ENCODE assay signal across 8 cellular contexts in genomic region chr17:76383645-76384221, GRCh38. TPM values are rescaled to one million over a fixed set of nuclear protein-coding genes. Genes with fewer than 3 reads are reported as not detected.
DNase-seq lines count a peak whose midpoint lies in the region; ATAC-seq, FAIRE-seq and TF ChIP-seq lines count a peak whose summit lies in the region.

No MANE protein-coding gene starts in this region.

- FAIRE-seq in endothelial cell of umbilical vein (lab: Jason Lieb, UNC): peak; percentile 59

- peak overlapping the region; percentile 99 for H3K4me2 ChIP-seq in KMS-11
- peak overlapping the region; percentile 67 for H3K4me2 ChIP-seq in endothelial cell of umbilical vein (ENCODE audit: insufficient read depth, low read length)

- no peak; the same call in 1 of the 2 replicates for TF ChIP-seq CTCF in KMS-11 (conservative IDR thresholded peaks at IDR 0.05; ENCODE audit: low read depth, low read length)
- TF ChIP-seq CTCF in endothelial cell of umbilical vein (IDR thresholded peaks at IDR 0.05; ENCODE audit: extremely low read depth in 1 of 2, insufficient read depth in 1 of 2, low read depth in 1 of 2, low read length in 2 of 2): peak in 1 of 2 donors; percentile 36

- H3K9ac ChIP-seq in KMS-11: peak overlapping the region; percentile 33; the same call in 1 of the 2 replicates
- peak overlapping the region; percentile 97 for H3K9ac ChIP-seq in endothelial cell of umbilical vein (replicated peaks; ENCODE audit: extremely low read depth, insufficient read depth, low read length)

- intact Hi-C loops in endothelial cell of umbilical vein (cut with micrococcal nuclease): loop anchor here (2.0 kb wide), 1 partner anchor 69 kb away; no protein-coding TSS in a partner anchor

- H3K79me2 ChIP-seq in KMS-11 (ENCODE audit: insufficient read depth, low read depth): no peaks in the 10 kb centered on the region
- H3K79me2 ChIP-seq in endothelial cell of umbilical vein (ENCODE audit: control insufficient read depth, insufficient read depth, low read length): peaks cover 37% of the 10 kb centered on the region

- CTCF ChIA-PET in endothelial cell of umbilical vein (lab: Charles Lee): interaction anchor here (3.1 to 8.1 kb wide), 6 partner anchors 13 to 80 kb away, joined by 10 to 106 read pairs (median 51); partner anchors contain the start of gene PRPSAP1

- no peaks in the 10 kb centered on the region for H3K9me1 ChIP-seq in endothelial cell of umbilical vein (replicated peaks; ENCODE audit: control insufficient read depth, extremely low read depth, insufficient read depth, low read length)

- H3K9me3 ChIP-seq in endothelial cell of umbilical vein (replicated peaks; ENCODE audit: control insufficient read depth, insufficient read depth, low read length) (no peaks in the 10 kb centered on the region), muscle layer of duodenum (ENCODE audit: control insufficient read depth in 1 of 2, low read length in 2 of 2) (no peaks in the 10 kb centered on the region), thymus (ENCODE audit: control insufficient read depth) (no peaks in the 10 kb centered on the region)

- H3K27ac ChIP-seq in KMS-11 (0 out of 2 replicates have a peak overlapping the region, but pooled peaks have one; percentile 1), endothelial cell of umbilical vein (ENCODE audit: insufficient read depth, low read depth, low read length) (peak overlapping the region; percentile 97), muscle layer of duodenum (ENCODE audit: low read length) (peak overlapping the region; percentile 21), thymus (ENCODE audit: low read depth) (peak overlapping the region; percentile 71)

- no peak overlapping the region for H3K4me3 ChIP-seq in KMS-11 (IDR thresholded peaks at IDR 0.05; ENCODE audit: insufficient read depth, low read depth, low read length)
- H3K4me3 ChIP-seq in endothelial cell of umbilical vein (replicated peaks in 1 of 3; ENCODE audit: insufficient read depth in 1 of 3, low read depth in 1 of 3, low read length in 3 of 3): peak overlapping the region; percentile 54 to 82 (median 65)
- H3K4me3 ChIP-seq in muscle layer of duodenum (ENCODE audit: low read depth in 1 of 2, low read length in 2 of 2): peak overlapping the region; percentile 59 to 73
- peak overlapping the region; percentile 63 for H3K4me3 ChIP-seq in thymus (ENCODE audit: low read length)

- peak; percentile 6 for ATAC-seq in GM19025 (IDR thresholded peaks at IDR 0.05; ENCODE audit: low read depth, unreplicated experiment)

- H3K4me1 ChIP-seq in KMS-11 (ENCODE audit: low read depth, poor library complexity, severe bottlenecking): peaks cover 17% of the 10 kb centered on the region
- peaks cover 27% of the 10 kb centered on the region for H3K4me1 ChIP-seq in endothelial cell of umbilical vein (ENCODE audit: control insufficient read depth, extremely low read depth, insufficient read depth, low read length)
- H3K4me1 ChIP-seq in muscle layer of duodenum (ENCODE audit: control insufficient read depth in 1 of 2, insufficient read depth in 2 of 2, low read length in 2 of 2): peaks cover 0 to 34% of the 10 kb centered on the region in 2 donors
- peaks cover 23% of the 10 kb centered on the region for H3K4me1 ChIP-seq in thymus (ENCODE audit: control insufficient read depth, insufficient read depth, low read length)

- WGBS in thymus: under 1% methylated on average over 58 of the region's 58 CpGs

- TF ChIP-seq POLR2A in endothelial cell of umbilical vein (IDR thresholded peaks at IDR 0.05; ENCODE audit: low read depth, low read length): no peak

- H3K27me3 ChIP-seq in KMS-11 (ENCODE audit: insufficient read depth, low read depth) (peaks cover 19% of the 10 kb centered on the region), endothelial cell of umbilical vein (ENCODE audit: control insufficient read depth in 2 of 2, insufficient read depth in 2 of 2, low read length in 2 of 2) (no peaks in the 10 kb centered on the region), muscle layer of duodenum (ENCODE audit: low read depth, low read length) (peaks cover 5% of the 10 kb centered on the region), thymus (ENCODE audit: control insufficient read depth, insufficient read depth) (peaks cover 44% of the 10 kb centered on the region)

- H3K36me3 ChIP-seq in KMS-11 (ENCODE audit: insufficient read depth) (no peaks in the 10 kb centered on the region), endothelial cell of umbilical vein (ENCODE audit: control insufficient read depth in 2 of 2, extremely low read depth in 1 of 2, insufficient read depth in 2 of 2, low read length in 2 of 2) (no peaks in the 10 kb centered on the region), muscle layer of duodenum (ENCODE audit: control insufficient read depth in 1 of 2, insufficient read depth in 2 of 2, low read length in 2 of 2) (peaks cover 0 to 5% of the 10 kb centered on the region in 2 donors), thymus (ENCODE audit: control insufficient read depth, insufficient read depth) (no peaks in the 10 kb centered on the region)

- peak overlapping the region; percentile 84 for H2AFZ ChIP-seq in KMS-11 (ENCODE audit: low read depth)
- peak overlapping the region; percentile 26 for H2AFZ ChIP-seq in endothelial cell of umbilical vein (ENCODE audit: low read depth, low read length)

- H4K20me1 ChIP-seq in KMS-11 (ENCODE audit: insufficient read depth) (no peaks in the 10 kb centered on the region), endothelial cell of umbilical vein (replicated peaks; ENCODE audit: control insufficient read depth, extremely low read depth, insufficient read depth, low read length) (no peaks in the 10 kb centered on the region)

- dilution Hi-C loops in endothelial cell of umbilical vein (cut with MboI; ENCODE audit: extremely low pct_ligation_motif_present, low sequenced_read_pairs): no loop called here

- POLR2A ChIA-PET in endothelial cell of umbilical vein (lab: Charles Lee): interaction anchor here (0.6 to 3.1 kb wide), 2 partner anchors 30 to 403 kb away, joined by 4 to 10 read pairs; partner anchors contain the start of gene PRPSAP1

- TSS peak; percentile 25 for BruUV-seq in endothelial cell of umbilical vein (replicated peaks; lab: Mats Ljungman, UMichigan)

- peak; percentile 60 for DNase-seq in AG20443 (ENCODE audit: low spot score)
- DNase-seq in activated CD4-positive, alpha-beta T cell treated with anti-CD3 and anti-CD28 coated beads, Interleukin-2, amount 50 U/mL, for 48 hours: peak; percentile 59 to 66
- peak; percentile 68 for DNase-seq in endothelial cell of umbilical vein (ENCODE audit: low read depth, low spot score)
- no peak for DNase-seq in NCI-H446 treated with DMSO at 0.1 percent for 48 hours (lab: John Stamatoyannopoulos, UW)

TF ChIP-seq in endothelial cell of umbilical vein, 7 proteins besides CTCF, POLR2A, EP300 and RAD21:
- TF ChIP-seq FOS (IDR thresholded peaks at IDR 0.05; ENCODE audit: borderline replicate concordance, insufficient read depth, low read length): no peak
- no peak for TF ChIP-seq GATA2 (IDR thresholded peaks at IDR 0.05; ENCODE audit: insufficient read depth, insufficient read length, low read depth, low read length)
- no peak for TF ChIP-seq JUN (IDR thresholded peaks at IDR 0.05; ENCODE audit: borderline replicate concordance, insufficient read depth, insufficient read length, low read depth)
- no peak for TF ChIP-seq MAX (IDR thresholded peaks at IDR 0.05; ENCODE audit: insufficient read depth, insufficient read length)
- no peak for TF ChIP-seq MYC (IDR thresholded peaks at IDR 0.05; ENCODE audit: low read depth, low read length)
- TF ChIP-seq POLR2AphosphoS5 (IDR thresholded peaks at IDR 0.05; ENCODE audit: insufficient read depth, low read depth, low read length): no peak
- TF ChIP-seq EZH2 (IDR thresholded peaks at IDR 0.05; ENCODE audit: borderline replicate concordance, low read depth, low read length, severe bottlenecking): no peak

RNA-seq across cellular contexts. Expression of gene SPHK1, which starts 0.7 kb away (rescaled TPM):
- total RNA-seq in endothelial cell of umbilical vein: 70.7 and 85.6 TPM in 2 replicates
- polyA plus RNA-seq in endothelial cell of umbilical vein (97.4 and 97.8 TPM in 2 replicates), thymus (35.2 TPM)
- 57.6 and 80.7 TPM in 2 replicates for polyA plus RNA-seq in endothelial cell of umbilical vein (2011; cell fraction: cytosol; rRNA removed)
- 331 and 358 TPM in 2 replicates for polyA plus RNA-seq in endothelial cell of umbilical vein (2011; cell fraction: nucleus; rRNA removed)
- polyA plus RNA-seq in endothelial cell of umbilical vein (2012): 84.4 and 89.7 TPM in 2 replicates
- polyA minus RNA-seq in endothelial cell of umbilical vein: 27.2 and 37.8 TPM in 2 replicates
- polyA minus RNA-seq in endothelial cell of umbilical vein (2011; cell fraction: cytosol; rRNA and poly(A)+ RNA removed): 11.3 TPM
- polyA minus RNA-seq in endothelial cell of umbilical vein (2011; cell fraction: nucleus; rRNA and poly(A)+ RNA removed): 37.5 and 78.5 TPM in 2 replicates

RNA-seq across cellular contexts. Expression of gene PRPSAP1, which starts 30.0 kb away (rescaled TPM):
- 79.1 and 90.2 TPM in 2 replicates for total RNA-seq in endothelial cell of umbilical vein
- polyA plus RNA-seq in endothelial cell of umbilical vein (106 and 123 TPM in 2 replicates), thymus (38.5 TPM)
- polyA plus RNA-seq in endothelial cell of umbilical vein (2011; cell fraction: cytosol; rRNA removed): 117 and 119 TPM in 2 replicates
- polyA plus RNA-seq in endothelial cell of umbilical vein (2011; cell fraction: nucleus; rRNA removed): 331 and 391 TPM in 2 replicates
- 70.0 and 80.9 TPM in 2 replicates for polyA plus RNA-seq in endothelial cell of umbilical vein (2012)
- 111 and 140 TPM in 2 replicates for polyA minus RNA-seq in endothelial cell of umbilical vein
- 35.5 TPM for polyA minus RNA-seq in endothelial cell of umbilical vein (2011; cell fraction: cytosol; rRNA and poly(A)+ RNA removed)
- polyA minus RNA-seq in endothelial cell of umbilical vein (2011; cell fraction: nucleus; rRNA and poly(A)+ RNA removed): 121 and 170 TPM in 2 replicates

Comparison
In these comparisons a context has a peak if more than half of its experiments do, and no peak if none do; other contexts are left out.
1. H3K27ac ChIP-seq: peak in every context shown above with its lines; median percentile 97 in endothelial cell of umbilical vein; 71 in thymus; 21 in muscle layer of duodenum; 1 in KMS-11.